2 cellular contexts compared by ENCODE assay signal in genomic region chr17:74443516-74444296, GRCh38.
TF ChIP-seq lines count a peak whose summit lies in the region.

No MANE protein-coding gene starts in this region.

TF ChIP-seq in HEK293, 187 proteins besides CTCF, POLR2A, EP300 and RAD21:
- TF ChIP-seq ZSCAN30 (tag by site-specific recombination; IDR thresholded peaks at IDR 0.05) (no peak), ZNF292 (tag by site-specific recombination; IDR thresholded peaks at IDR 0.05; ENCODE audit: borderline replicate concordance, low read depth) (no peak), ZBTB7A (tag by site-specific recombination; IDR thresholded peaks at IDR 0.05; ENCODE audit: low read depth) (no peak), ZNF391 (tag by site-specific recombination; IDR thresholded peaks at IDR 0.05; ENCODE audit: borderline replicate concordance, low read depth) (no peak), ZNF645 (tag by site-specific recombination; IDR thresholded peaks at IDR 0.05) (no peak), PATZ1 (tag by site-specific recombination; IDR thresholded peaks at IDR 0.05) (no peak), PRDM6 (tag by site-specific recombination; IDR thresholded peaks at IDR 0.05) (no peak), ZNF423 (tag by site-specific recombination; IDR thresholded peaks at IDR 0.05) (no peak), ZNF133 (tag by site-specific recombination; IDR thresholded peaks at IDR 0.05) (no peak), ZNF18 (tag by site-specific recombination; IDR thresholded peaks at IDR 0.05) (no peak), ZNF274 (IDR thresholded peaks at IDR 0.05; ENCODE audit: low read length) (no peak), ZNF274 (tag by site-specific recombination; IDR thresholded peaks at IDR 0.05; ENCODE audit: borderline replicate concordance) (no peak), ZNF157 (tag by site-specific recombination; IDR thresholded peaks at IDR 0.05) (no peak), ZNF580 (tag by site-specific recombination; IDR thresholded peaks at IDR 0.05) (no peak), REST (tag by site-specific recombination; IDR thresholded peaks at IDR 0.05) (no peak), SETDB1 (IDR thresholded peaks at IDR 0.05; ENCODE audit: insufficient read length, low read length) (no peak), ZNF48 (tag by site-specific recombination; IDR thresholded peaks at IDR 0.05) (no peak)
TF ChIP-seq in HEK293: peak in this region for 0.

TF ChIP-seq in H1, 55 proteins besides CTCF, POLR2A, EP300 and RAD21:
- no peak for TF ChIP-seq RXRA (IDR thresholded peaks at IDR 0.05; ENCODE audit: insufficient read depth, low read depth, low read length)
- TF ChIP-seq MAFK (IDR thresholded peaks at IDR 0.05; ENCODE audit: low read depth, low read length), result peak; percentile 50; the same call in 1 of the 2 replicates
TF ChIP-seq in H1: peak in this region for 1.
